13 cellular contexts compared by ENCODE assay signal in the genomic region with DNA sequence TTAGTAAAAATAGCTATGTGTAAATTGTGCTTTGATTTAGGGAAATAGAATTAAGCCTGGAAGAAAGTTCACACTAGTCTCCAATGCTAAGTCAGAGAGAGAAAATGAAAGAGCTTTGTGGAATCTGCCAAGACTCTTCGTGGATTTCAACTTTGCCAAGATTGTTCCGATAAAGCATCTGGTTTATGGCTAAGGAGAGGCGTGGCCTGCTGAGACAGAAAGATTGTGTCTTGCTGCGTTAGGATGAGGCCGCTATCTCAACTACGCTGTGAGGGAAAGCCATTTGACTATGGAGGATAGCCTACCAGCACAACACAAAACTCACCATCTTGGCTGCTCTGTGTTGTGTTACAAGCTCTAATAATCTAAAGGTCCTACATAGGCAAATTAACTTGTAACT.
DNase-seq lines count a peak whose midpoint lies in the region; ATAC-seq and TF ChIP-seq lines count a peak whose summit lies in the region.
"Had no signal": no experiment of that assay in that cellular context is flagged by ENCODE, and none has a peak within 500 bp of the region (broad histone marks: within the 10 kb centered on the region; RNA-seq: fewer than 3 reads in every experiment).

No MANE protein-coding gene starts in this region.

- TF ChIP-seq POLR2A in gastrocnemius medialis (IDR thresholded peaks at IDR 0.05) = no peak

- intact Hi-C loops in gastrocnemius medialis (cut with DNase I; ENCODE audit: low total_unique reads) = no loop called here

- H3K4me3 ChIP-seq in AG10803 (ENCODE audit: low read length) = peak overlapping the region; percentile 36
- H3K4me3 ChIP-seq in fibroblast of pulmonary artery (replicated peaks; ENCODE audit: low read depth, low read length) = no peak overlapping the region
- H3K4me3 ChIP-seq in gastrocnemius medialis = peak overlapping the region in 1 of 4 donors; percentile 7

- TF ChIP-seq CTCF in AG10803 (conservative IDR thresholded peaks at IDR 0.05; ENCODE audit: low read length) (no peak), fibroblast of pulmonary artery (IDR thresholded peaks at IDR 0.05; ENCODE audit: low read length, missing control alignments) (no peak), gastrocnemius medialis (IDR thresholded peaks at IDR 0.05 in 4 of 5, conservative IDR thresholded peaks at IDR 0.05 in 1 of 5) (no peak), foreskin keratinocyte (conservative IDR thresholded peaks at IDR 0.05) (no peak)

- no peaks in the 10 kb centered on the region for H3K27me3 ChIP-seq in gastrocnemius medialis
- peaks cover 26% of the 10 kb centered on the region for H3K27me3 ChIP-seq in foreskin keratinocyte

- ATAC-seq in gastrocnemius medialis (no peak), HG03457 (IDR thresholded peaks at IDR 0.05; ENCODE audit: unreplicated experiment) (no peak), foreskin keratinocyte (no peak), GM19455 (IDR thresholded peaks at IDR 0.05; ENCODE audit: unreplicated experiment) (no peak)
- ATAC-seq: activated T-helper 17 cell treated with anti-CD3 and anti-CD28 coated beads, Interleukin-2, amount 50 U/mL, for 72 hours had no signal

- peak overlapping the region; percentile 40 to 74 (median 72) for H3K27ac ChIP-seq in gastrocnemius medialis
- no peak overlapping the region for H3K27ac ChIP-seq in foreskin keratinocyte

- no peaks in the 10 kb centered on the region for H3K36me3 ChIP-seq in gastrocnemius medialis

- in situ Hi-C loops in gastrocnemius medialis (cut with MboI; ENCODE audit: low sequenced_read_pairs in 4 of 4) = no loop called here

- H3K4me1 ChIP-seq in gastrocnemius medialis (peaks cover 3 to 18% of the 10 kb centered on the region in 2 donors), foreskin keratinocyte (no peaks in the 10 kb centered on the region)

- DNase-seq in AG10803 (ENCODE audit: low read depth) = peak; percentile 78
- DNase-seq in RPMI7951 (ENCODE audit: low read depth) = peak; percentile 84
- DNase-seq in fibroblast of pulmonary artery (ENCODE audit: low read depth) = peak; percentile 4
- no peak for DNase-seq in gastrocnemius medialis
- DNase-seq in foreskin keratinocyte = no peak
- DNase-seq in NCI-H1417 treated with DMSO at 0.1 percent for 48 hours (lab: John Stamatoyannopoulos, UW) = no peak
- DNase-seq: activated CD4-positive, CD25-positive, alpha-beta regulatory T cell treated with anti-CD3 and anti-CD28 coated beads, Interleukin-2, amount 50 U/mL, for 72 hours; CD4-positive, CD25-positive, alpha-beta regulatory T cell; hippocampal formation; SHP77 treated with DMSO at 0.1 percent for 48 hours had no signal

- no peaks in the 10 kb centered on the region for H3K9me3 ChIP-seq in gastrocnemius medialis

Comparison
In these comparisons a context has a peak if more than half of its experiments do, and no peak if none do; other contexts are left out.
1. DNase-seq: peak in AG10803 (single experiment), RPMI7951 (single experiment) and fibroblast of pulmonary artery (single experiment); none in gastrocnemius medialis (0 of 2), foreskin keratinocyte (0 of 2) and NCI-H1417 treated with DMSO at 0.1 percent for 48 hours (single experiment).